ENCODE assay signal across 8 cellular contexts in the genomic region with DNA sequence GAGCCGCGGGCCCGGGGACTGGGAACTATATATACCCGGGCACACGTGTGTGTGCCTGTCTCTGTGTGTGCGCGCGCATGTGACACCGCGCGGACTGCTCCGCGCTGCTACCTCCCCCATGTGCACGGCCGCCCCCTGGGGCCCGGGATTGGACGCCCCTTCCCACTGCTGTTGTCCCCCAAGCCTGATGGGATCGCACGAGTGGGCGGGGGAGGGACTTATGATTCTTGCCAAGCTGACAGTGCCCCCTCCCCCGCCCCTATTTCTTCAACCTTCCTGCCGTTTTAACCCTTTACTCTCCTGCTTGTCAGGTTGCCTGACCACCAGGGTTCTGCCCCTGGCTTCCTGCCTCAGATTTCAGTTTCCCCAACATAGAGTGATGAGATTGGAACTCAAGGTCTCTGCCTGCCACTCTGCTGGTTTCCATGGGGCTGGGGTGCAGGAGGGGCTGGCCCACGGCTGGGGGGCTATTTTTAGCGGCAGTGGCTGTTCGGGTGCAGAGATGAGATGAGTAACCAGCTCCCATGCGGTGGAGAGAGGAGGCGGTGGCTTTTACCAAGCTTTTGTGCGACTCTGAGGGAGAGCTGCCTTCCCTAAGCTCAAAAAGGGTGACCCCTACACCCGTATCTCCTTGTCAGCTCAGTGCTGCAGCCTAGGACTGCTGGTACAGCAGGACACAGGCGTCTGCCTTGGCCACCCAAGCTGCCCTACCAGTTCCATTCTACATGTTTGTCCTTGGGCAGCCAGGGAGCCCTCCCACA. TPM values are rescaled to one million over a fixed set of nuclear protein-coding genes. Genes with fewer than 3 reads are reported as not detected.
DNase-seq lines count a peak whose midpoint lies in the region; ATAC-seq and TF ChIP-seq lines count a peak whose summit lies in the region.

DDN (minus strand) TSS at position 5 of the 761 bp plus-strand sequence. CDS start 88 bp downstream, outside the sequence.

- H4K8ac ChIP-seq in H9 (replicated peaks; ENCODE audit: insufficient read length, low read depth, low read length): no peak within 1 kb of the TSS

- 0 out of 5 replicates have a peak, but pooled peaks cover 0 to 4% of the 10 kb centered on the region in 2 experiments for H3K9me3 Mint-ChIP-seq in H9
- no peaks in the 10 kb centered on the region for H3K9me3 Mint-ChIP-seq in activated naive CD4-positive, alpha-beta T cell treated with anti-CD3 and anti-CD28 coated beads, Interleukin-2, amount 50 U/mL, for 72 hours

- H3K4me1 Mint-ChIP-seq in H9: peaks cover 13 to 33% of the 10 kb centered on the region in 2 experiments

- peaks cover 27% of the 10 kb centered on the region for H3K23me2 ChIP-seq in H9 (ENCODE audit: insufficient read length, low read depth, low read length, poor library complexity, severe bottlenecking)

- H2BK20ac ChIP-seq in H9 (ENCODE audit: low read depth, low read length, poor library complexity, severe bottlenecking): no peak within 1 kb of the TSS

- peaks cover 69% of the 10 kb centered on the region for H3K27me3 Mint-ChIP-seq in H9 (ENCODE audit: low read depth)

- no peak within 1 kb of the TSS for H3K4ac ChIP-seq in H9 (ENCODE audit: low read depth, low read length)

- ATAC-seq in activated naive CD4-positive, alpha-beta T cell treated with anti-CD3 and anti-CD28 coated beads, Interleukin-2, amount 50 U/mL, for 72 hours: peak; percentile 61 to 68
- ATAC-seq in heart left ventricle (peak; percentile 57 to 73 (median 64)), psoas muscle (peak; percentile 66 to 79 (median 76)), HG02623 (IDR thresholded peaks at IDR 0.05; ENCODE audit: unreplicated experiment) (no peak)

- H3K36me3 Mint-ChIP-seq in H9 (ENCODE audit: insufficient read depth in 1 of 3, low read depth in 3 of 3): peaks cover 6 to 13% (median 7%) of the 10 kb centered on the region in 3 experiments; a peak in 5 of 7 replicates
- peaks cover 18 to 34% of the 10 kb centered on the region in 2 donors for H3K36me3 Mint-ChIP-seq in activated naive CD4-positive, alpha-beta T cell treated with anti-CD3 and anti-CD28 coated beads, Interleukin-2, amount 50 U/mL, for 72 hours

- H3K18ac ChIP-seq in H9 (ENCODE audit: insufficient read length, low read depth, low read length): no peak within 1 kb of the TSS

- H3K4me1 ChIP-seq in H9 (ENCODE audit: insufficient read depth, low read length): no peaks in the 10 kb centered on the region
- H3K4me1 ChIP-seq in NT2/D1 (ENCODE audit: insufficient read depth, insufficient read length): peaks cover 12% of the 10 kb centered on the region
- H3K4me1 ChIP-seq in heart left ventricle: peaks cover 4 to 55% (median 39%) of the 10 kb centered on the region in 12 donors
- H3K4me1 ChIP-seq in psoas muscle: peaks cover 34% of the 10 kb centered on the region

- TF ChIP-seq CTCF in H9 (conservative IDR thresholded peaks at IDR 0.05) (peak; percentile 26; the same call in 2 of the 3 replicates), heart left ventricle (IDR thresholded peaks at IDR 0.05) (no peak), psoas muscle (IDR thresholded peaks at IDR 0.05) (no peak)

- H2BK5ac ChIP-seq in H9 (ENCODE audit: insufficient read length, low read length): no peak within 1 kb of the TSS

- H4K91ac ChIP-seq in H9 (ENCODE audit: insufficient read length, low read depth, low read length): no peak within 1 kb of the TSS

- no peak within 1 kb of the TSS for H2BK120ac ChIP-seq in H9 (ENCODE audit: low read depth, low read length, poor library complexity, severe bottlenecking)

- H3K23ac ChIP-seq in H9 (ENCODE audit: insufficient read length, low read depth, low read length): no peak within 1 kb of the TSS

- H3K27ac Mint-ChIP-seq in H9: no peak within 1 kb of the TSS
- peak within 1 kb of the TSS in 1 of 2 donors; percentile 47 for H3K27ac Mint-ChIP-seq in activated naive CD4-positive, alpha-beta T cell treated with anti-CD3 and anti-CD28 coated beads, Interleukin-2, amount 50 U/mL, for 72 hours

- peaks cover 37% of the 10 kb centered on the region; the same call in 1 of the 2 replicates for H3K27me3 ChIP-seq in H9 (ENCODE audit: insufficient read depth, low read length)
- peaks cover 58% of the 10 kb centered on the region for H3K27me3 ChIP-seq in NT2/D1 (ENCODE audit: insufficient read depth, insufficient read length)
- H3K27me3 ChIP-seq in heart left ventricle: peaks cover 3 to 48% (median 6%) of the 10 kb centered on the region in 9 donors
- H3K27me3 ChIP-seq in psoas muscle (ENCODE audit: insufficient read depth in 3 of 3, low read length in 2 of 3): peaks cover 0 to 64% (median 0%) of the 10 kb centered on the region in 3 donors

- no peaks in the 10 kb centered on the region for H3K79me1 ChIP-seq in H9 (ENCODE audit: insufficient read depth, low read depth, low read length, poor library complexity, severe bottlenecking)

- H3T11ph ChIP-seq in H9 (ENCODE audit: low read length): no peak within 1 kb of the TSS

- WGBS in H9 (ENCODE audit: extremely low coverage, insufficient read length, low lambda C conversion rate): no CpG with 5 or more reads among the region's 30 CpGs
- 2 to 7% (median 3%) methylated on average over 8 to 30 of the region's 30 CpGs for WGBS in heart left ventricle, 4 donors
- WGBS in psoas muscle, 3 donors: 2 to 4% (median 2%) methylated on average over 27 to 30 of the region's 30 CpGs

- H3K79me2 ChIP-seq in H9 (ENCODE audit: insufficient read depth, low read length): no peaks in the 10 kb centered on the region

- H3K4me3 ChIP-seq in NT2/D1 (ENCODE audit: insufficient read length, low read depth) (peak within 1 kb of the TSS; percentile 71), heart left ventricle (peak within 1 kb of the TSS; percentile 15 to 66 (median 47)), psoas muscle (peak within 1 kb of the TSS; percentile 65)

- intact Hi-C loops in heart left ventricle (cut with DNase I): loop anchor here in 4 of 10 donors (5.0 kb wide), 2 partner anchors 57 to 147 kb away; partner anchors contain the start of gene DDX23 (in 3 of the 4)
- intact Hi-C loops in psoas muscle (cut with DNase I): no loop called here

- DNase-seq in D341Med (ENCODE audit: low spot score) (peak; percentile 93), H9 (peak; percentile 61), NT2/D1 (ENCODE audit: low read depth, low spot score) (no peak), heart left ventricle (peak in 2 of 5 donors; percentile 68 to 71), psoas muscle (peak; percentile 65 to 79), NCI-H1092 (lab: John Stamatoyannopoulos, UW) (no peak)
- DNase-seq in activated naive CD4-positive, alpha-beta T cell treated with anti-CD3 and anti-CD28 coated beads, Interleukin-2, amount 50 U/mL, for 72 hours (ENCODE audit: low spot score in 2 of 2): peak; percentile 44 to 58

- H3K4me2 ChIP-seq in H9 (ENCODE audit: insufficient read depth, insufficient read length, low read length): peak within 1 kb of the TSS; percentile 58

- peak within 1 kb of the TSS; percentile 56 to 80 for H3K4me3 Mint-ChIP-seq in H9

- H4K20me1 ChIP-seq in H9 (ENCODE audit: control insufficient read depth, insufficient read depth, insufficient read length): no peaks in the 10 kb centered on the region

- H3K9ac ChIP-seq in H9 (ENCODE audit: extremely low read depth, insufficient read length, low read length): no peak within 1 kb of the TSS
- H3K9ac ChIP-seq in NT2/D1 (ENCODE audit: insufficient read length, low read depth): peak within 1 kb of the TSS; percentile 75

- no peak for TF ChIP-seq POLR2A in heart left ventricle (IDR thresholded peaks at IDR 0.05)

- H3K56ac ChIP-seq in H9 (ENCODE audit: insufficient read length, low read depth, low read length): no peak within 1 kb of the TSS

- H2BK15ac ChIP-seq in H9 (ENCODE audit: low read depth, low read length): no peak within 1 kb of the TSS; the same call in 1 of the 2 replicates

- H3K36me3 ChIP-seq in NT2/D1 (ENCODE audit: insufficient read depth, insufficient read length, low read length): peaks cover 36% of the 10 kb centered on the region
- H3K36me3 ChIP-seq in heart left ventricle: peaks cover 0 to 43% (median 36%) of the 10 kb centered on the region in 9 donors
- peaks cover 7 to 38% of the 10 kb centered on the region in 2 donors for H3K36me3 ChIP-seq in psoas muscle (ENCODE audit: insufficient read depth in 1 of 2, low read depth in 1 of 2)

- H3K9me3 ChIP-seq in H9 (ENCODE audit: control insufficient read depth, low read depth, low read length) (no peaks in the 10 kb centered on the region), NT2/D1 (ENCODE audit: insufficient read depth, low read length) (no peaks in the 10 kb centered on the region), heart left ventricle (no peaks in the 10 kb centered on the region), psoas muscle (no peaks in the 10 kb centered on the region)

- H4K5ac ChIP-seq in H9 (ENCODE audit: insufficient read length, low read depth, low read length): no peak within 1 kb of the TSS

- H3K14ac ChIP-seq in H9 (ENCODE audit: insufficient read depth, low read length): no peak within 1 kb of the TSS

- H2AFZ ChIP-seq in H9 (ENCODE audit: low read length): no peak within 1 kb of the TSS

- no peak within 1 kb of the TSS for H3K27ac ChIP-seq in H9 (ENCODE audit: insufficient read length, low read depth, low read length)
- H3K27ac ChIP-seq in heart left ventricle: peak within 1 kb of the TSS in 8 of 12 donors; percentile 3 to 68 (median 40)
- H3K27ac ChIP-seq in psoas muscle: peak within 1 kb of the TSS; percentile 41

- H2BK12ac ChIP-seq in H9 (ENCODE audit: insufficient read length, low read depth, low read length): no peak within 1 kb of the TSS

- H2AK5ac ChIP-seq in H9 (ENCODE audit: insufficient read length, low read length): no peak within 1 kb of the TSS

RNA-seq across cellular contexts. Expression of gene DDN, which starts in this region (rescaled TPM):
- total RNA-seq in H9 (2021): 0.35 and 0.39 TPM in 2 replicates
- 1 to 10 TPM in 1 of 2 donors, under 1 TPM in 1; 0.07 to 1.1 TPM for total RNA-seq in activated naive CD4-positive, alpha-beta T cell treated with anti-CD3 and anti-CD28 coated beads, Interleukin-2, amount 50 U/mL, for 72 hours
- total RNA-seq in heart left ventricle: 1 to 10 TPM in 4 of 9 donors, under 1 TPM in 5; 0.40 to 2.8 (median 0.95) TPM
- polyA plus RNA-seq in heart left ventricle: under 1 TPM; 0.42 to 0.91 TPM
- total RNA-seq in psoas muscle: 100 to 1,000 TPM in 2 of 4 donors, 10 to 100 TPM in 2; 11.2 to 485 (median 123) TPM
- polyA plus RNA-seq in psoas muscle: 100 to 1,000 TPM in 1 of 3 donors, 10 to 100 TPM in 2; 43.0 to 126 (median 72.6) TPM

Comparison
In these comparisons a context has a peak if more than half of its experiments do, and no peak if none do; other contexts are left out.
1. RNA of gene DDN (polyA plus RNA-seq): 43.0 to 126 TPM in psoas muscle; 0.42 to 0.91 TPM in heart left ventricle; every median in the first group is over 10 times any median in the second.
2. Peak in DNase-seq and H3K4me2 ChIP-seq in H9; RNA of the gene not detected or under 1 TPM.
3. DNase-seq: peak in D341Med (single experiment), activated naive CD4-positive, alpha-beta T cell treated with anti-CD3 and anti-CD28 coated beads, Interleukin-2, amount 50 U/mL, for 72 hours (2 of 2) and psoas muscle (2 of 2); none in NT2/D1 (single experiment) and NCI-H1092 (single experiment).
4. Peak in every context shown above with its lines, with median percentiles within 50 percentile points of each other: H3K4me3 ChIP-seq.